Comparison of ENCODE assay signal across 18 cellular contexts in genomic region chr6:116027821-116028220, GRCh38. TPM values are rescaled to one million over a fixed set of nuclear protein-coding genes. Genes with fewer than 3 reads are reported as not detected.
DNase-seq lines count a peak whose midpoint lies in the region; ATAC-seq, FAIRE-seq and TF ChIP-seq lines count a peak whose summit lies in the region.
"Had no signal": no experiment of that assay in that cellular context is flagged by ENCODE, and none has a peak within 500 bp of the region (broad histone marks: within the 10 kb centered on the region; RNA-seq: fewer than 3 reads in every experiment).

No MANE protein-coding gene starts in this region.

- no peak for TF ChIP-seq POLR2A in A549 (IDR thresholded peaks at IDR 0.05; ENCODE audit: low read length)
- no peak for TF ChIP-seq POLR2A in H54 (IDR thresholded peaks at IDR 0.05; ENCODE audit: low read depth, low read length)

- H3K4me1 ChIP-seq in A549, result peaks cover 87% of the 10 kb centered on the region
- H3K4me1 ChIP-seq: psoas muscle, tibial nerve had no signal

- ATAC-seq in A549 (no peak; a peak in 1 of 6 replicates), GM19035 (IDR thresholded peaks at IDR 0.05; ENCODE audit: unreplicated experiment) (peak; percentile 52), HG02798 (IDR thresholded peaks at IDR 0.05; ENCODE audit: poor library complexity, unreplicated experiment) (peak; percentile 63), HG03520 (IDR thresholded peaks at IDR 0.05; ENCODE audit: unreplicated experiment) (peak; percentile 63)
- ATAC-seq: heart left ventricle, psoas muscle had no signal

- peak overlapping the region; percentile 8 to 25; a peak in 1 of 6 replicates for H3K27ac ChIP-seq in A549
- H3K27ac ChIP-seq: heart left ventricle, psoas muscle, tibial nerve, WERI-Rb-1 had no signal

- CTCF ChIA-PET in A549 (lab: Yijun Ruan, JAX), result interaction anchor here (1.5 kb wide), 1 partner anchor 17 kb away, joined by 4 read pairs; no protein-coding TSS in a partner anchor

- H3K4me3 ChIP-seq in A549, result no peak overlapping the region
- H3K4me3 ChIP-seq: heart left ventricle, psoas muscle, tibial nerve had no signal

- peak overlapping the region; percentile 28 for H3K4me2 ChIP-seq in A549
- H3K4me2 ChIP-seq: SK-N-SH had no signal

- POLR2A ChIA-PET in A549 (lab: Yijun Ruan, JAX), result no interaction called here

- TF ChIP-seq EP300 in A549 (IDR thresholded peaks at IDR 0.05), result no peak

- FAIRE-seq in A549 (lab: Jason Lieb, UNC) (no peak), H54 (lab: Jason Lieb, UNC) (no peak)

- TF ChIP-seq RAD21 in A549 (conservative IDR thresholded peaks at IDR 0.05 in 1 of 2, IDR thresholded peaks at IDR 0.05 in 1 of 2), result no peak

- DNase-seq in A549 (ENCODE audit: low read depth in 1 of 2, low spot score in 1 of 2) (no peak), iPS-NIHi7 (ENCODE audit: extremely low spot score) (no peak), NCI-H2107 treated with DMSO at 0.1 percent for 48 hours (lab: John Stamatoyannopoulos, UW; ENCODE audit: unreplicated experiment) (no peak), COR-L47 (lab: John Stamatoyannopoulos, UW) (no peak), H54 (ENCODE audit: insufficient read length, low spot score) (no peak)
- DNase-seq: Calu3; erythroblast; heart left ventricle; HFFc6; kidney glomerular epithelial cell; psoas muscle; SK-N-SH; stimulated activated CD4-positive, alpha-beta T cell treated with anti-CD3 and anti-CD28 coated beads, Interleukin-15, amount 100 ng/mL, for 24 hours; WERI-Rb-1 had no signal

- no peaks in the 10 kb centered on the region for H3K9me3 ChIP-seq in A549
- H3K9me3 ChIP-seq: heart left ventricle, psoas muscle, SK-N-SH, tibial nerve had no signal

- TF ChIP-seq CTCF in A549 (IDR thresholded peaks at IDR 0.05), result no peak

TF ChIP-seq in A549, 52 proteins besides CTCF, POLR2A, EP300 and RAD21:
- TF ChIP-seq RFX5 (IDR thresholded peaks at IDR 0.05) (no peak), JUNB (IDR thresholded peaks at IDR 0.05) (no peak), EHF (CRISPR knock-in tag; IDR thresholded peaks at IDR 0.05) (no peak), ZSCAN20 (CRISPR knock-in tag; IDR thresholded peaks at IDR 0.05) (no peak), HMGXB4 (CRISPR knock-in tag; IDR thresholded peaks at IDR 0.05; ENCODE audit: borderline replicate concordance) (no peak), CBX2 (IDR thresholded peaks at IDR 0.05; ENCODE audit: borderline replicate concordance, low read depth) (no peak), HEYL (CRISPR knock-in tag; IDR thresholded peaks at IDR 0.05) (no peak), FOSB (CRISPR knock-in tag; IDR thresholded peaks at IDR 0.05) (no peak), HOXB5 (CRISPR knock-in tag; IDR thresholded peaks at IDR 0.05) (no peak), HOXB13 (CRISPR knock-in tag; IDR thresholded peaks at IDR 0.05; ENCODE audit: low read depth) (no peak), RARB (CRISPR knock-in tag; IDR thresholded peaks at IDR 0.05) (no peak), CHD4 (IDR thresholded peaks at IDR 0.05; ENCODE audit: borderline replicate concordance) (no peak), ELK1 (IDR thresholded peaks at IDR 0.05; ENCODE audit: low read depth, low read length) (no peak), BHLHE40 (IDR thresholded peaks at IDR 0.05; ENCODE audit: low read depth, low read length) (no peak)

RNA-seq across cellular contexts. Expression of gene FRK, which starts 32.9 kb away (rescaled TPM):
- polyA plus RNA-seq in A549 (2011; rRNA removed) (6.7 and 8.9 TPM in 2 replicates), A549 (2017; fragmentation: RNase III; extraction: RNeasy Plus Mini Kit Qiagen cat#74134 plus additional on column Dnase treatment) (1.7 to 2.2 TPM (median 2.1 TPM) in 3 replicates)
- 0.67 and 0.93 TPM in 2 replicates for polyA plus RNA-seq in A549 (2012; cell fraction: cytosol; rRNA removed)
- polyA plus RNA-seq in A549 (2012; cell fraction: nucleus; rRNA removed), result 0.82 and 1.2 TPM in 2 replicates
- polyA minus RNA-seq in A549 (2011; rRNA and poly(A)+ RNA removed), result 15.4 and 18.7 TPM in 2 replicates

Comparison
In these comparisons a context has a peak if more than half of its experiments do, and no peak if none do; other contexts are left out.
1. ATAC-seq: peak in GM19035 (single experiment), HG02798 (single experiment) and HG03520 (single experiment); none in A549 (0 of 2).